26 cellular contexts compared by ENCODE assay signal in genomic region chr6:154406869-154407268, GRCh38. TPM values are rescaled to one million over a fixed set of nuclear protein-coding genes. Genes with fewer than 3 reads are reported as not detected.
A peak's percentile ranks its signal among the peaks of the same experiment; 100 is the strongest.
DNase-seq lines count a peak whose midpoint lies in the region; ATAC-seq, FAIRE-seq and TF ChIP-seq lines count a peak whose summit lies in the region.
"Had no signal": no experiment of that assay in that cellular context is flagged by ENCODE, and none has a peak within 500 bp of the region (broad histone marks: within the 10 kb centered on the region; RNA-seq: fewer than 3 reads in every experiment).

No MANE protein-coding gene starts in this region.

- no peak for FAIRE-seq in HepG2 (lab: Jason Lieb, UNC)
- FAIRE-seq: GM12892, GM18507, GM19239, H54 had no signal

- H3K27ac ChIP-seq in mammary epithelial cell (ENCODE audit: insufficient read depth, low read depth, low read length) (no peak overlapping the region), HepG2 (ENCODE audit: extremely low read length, insufficient read depth, low read length) (no peak overlapping the region), neural progenitor cell (no peak overlapping the region)
- H3K27ac ChIP-seq: BLaER1 treated with 17β-estradiol and CSF1 and Interleukin-3, amounts not matched to agents 10 nM and 100 nM; HL-60 had no signal

- no peak overlapping the region for H3K4me3 ChIP-seq in mammary epithelial cell (replicated peaks in 1 of 3; ENCODE audit: insufficient read depth in 1 of 3, low read depth in 2 of 3, low read length in 3 of 3)
- no peak overlapping the region for H3K4me3 ChIP-seq in HepG2 (replicated peaks in 1 of 3; ENCODE audit: insufficient read depth in 1 of 3, low read depth in 2 of 3, low read length in 3 of 3)
- H3K4me3 ChIP-seq in neural progenitor cell: no peak overlapping the region
- H3K4me3 ChIP-seq: BLaER1 treated with 17β-estradiol and CSF1 and Interleukin-3, amounts not matched to agents 10 nM and 100 nM; GM23338 had no signal

- no peak for TF ChIP-seq CTCF in MCF 10A (IDR thresholded peaks at IDR 0.05; ENCODE audit: unreplicated experiment)
- TF ChIP-seq CTCF in mammary epithelial cell (conservative IDR thresholded peaks at IDR 0.05 in 1 of 2, IDR thresholded peaks at IDR 0.05 in 1 of 2; ENCODE audit: extremely low read depth in 1 of 2, insufficient read depth in 1 of 2, low read depth in 1 of 2, low read length in 2 of 2): no peak
- no peak for TF ChIP-seq CTCF in HepG2 (CRISPR knock-in tag; IDR thresholded peaks at IDR 0.05)
- no peak for TF ChIP-seq CTCF in neural progenitor cell (IDR thresholded peaks at IDR 0.05)

- no peak overlapping the region for H3K9ac ChIP-seq in mammary epithelial cell (ENCODE audit: insufficient read depth, low read length)
- no peak overlapping the region for H3K9ac ChIP-seq in HepG2 (ENCODE audit: insufficient read depth, low read depth, low read length)
- H3K9ac ChIP-seq in neural progenitor cell: no peak overlapping the region
- H3K9ac ChIP-seq: BLaER1 treated with 17β-estradiol and CSF1 and Interleukin-3, amounts not matched to agents 10 nM and 100 nM had no signal

- H3K4me1 ChIP-seq in mammary epithelial cell (ENCODE audit: insufficient read depth, low read length) (peaks cover 22% of the 10 kb centered on the region), HepG2 (ENCODE audit: insufficient read depth, low read length) (peaks cover 14% of the 10 kb centered on the region), neural progenitor cell (no peaks in the 10 kb centered on the region)

- no peaks in the 10 kb centered on the region for H3K27me3 ChIP-seq in mammary epithelial cell (ENCODE audit: insufficient read depth, low read length)
- no peaks in the 10 kb centered on the region for H3K27me3 ChIP-seq in HepG2 (ENCODE audit: control insufficient read depth in 1 of 2, insufficient read depth in 2 of 2, low read length in 2 of 2)
- H3K27me3 ChIP-seq in neural progenitor cell: no peaks in the 10 kb centered on the region
- H3K27me3 ChIP-seq: BLaER1 treated with 17β-estradiol and CSF1 and Interleukin-3, amounts not matched to agents 10 nM and 100 nM had no signal

- DNase-seq in MCF 10A (ENCODE audit: unreplicated experiment): no peak
- no peak for DNase-seq in mammary epithelial cell
- no peak for DNase-seq in HepG2 (ENCODE audit: low spot score)
- DNase-seq in neural progenitor cell (ENCODE audit: low spot score): no peak
- DNase-seq in SW480 (ENCODE audit: low spot score): no peak
- DNase-seq in Ammon's horn (ENCODE audit: low spot score): no peak
- DNase-seq: 8988T; CD8-positive, alpha-beta T cell; DMS 273 treated with DMSO at 0.1 percent for 48 hours; DMS79; GDM1; HCEC 1CT; KBM-7 had no signal

- CTCF ChIA-PET in MCF 10A (lab: Yijun Ruan, JAX) (no interaction called here), mammary epithelial cell (lab: Charles Lee; ENCODE audit: low non-redundant PET) (no interaction called here), HepG2 (lab: Yijun Ruan, JAX; ENCODE audit: low intra/inter-chr PET ratio, low total read pairs) (no interaction called here)

- no peak for TF ChIP-seq POLR2A in HepG2 (IDR thresholded peaks at IDR 0.05; ENCODE audit: insufficient read depth in 1 of 2, low read depth in 2 of 2, low read length in 2 of 2)

- H3F3A ChIP-seq in neural progenitor cell (ENCODE audit: low read depth): no peaks in the 10 kb centered on the region

- TF ChIP-seq EP300 in HepG2 (IDR thresholded peaks at IDR 0.05; ENCODE audit: low read depth in 2 of 2, low read length in 2 of 2) (no peak), HepG2 (CRISPR knock-in tag; IDR thresholded peaks at IDR 0.05; ENCODE audit: borderline replicate concordance) (no peak)

- H3K36me3 ChIP-seq in mammary epithelial cell (ENCODE audit: insufficient read depth, low read length) (no peaks in the 10 kb centered on the region), HepG2 (replicated peaks in 1 of 2; ENCODE audit: control insufficient read depth in 1 of 2, insufficient read depth in 2 of 2, low read length in 2 of 2) (peaks cover 28 to 69% of the 10 kb centered on the region in 2 experiments), neural progenitor cell (no peaks in the 10 kb centered on the region)

- POLR2A ChIA-PET in MCF 10A (lab: Yijun Ruan, JAX) (no interaction called here), HepG2 (lab: Yijun Ruan, JAX) (no interaction called here)

- H3K9me3 ChIP-seq in mammary epithelial cell (replicated peaks; ENCODE audit: insufficient read depth, low read length) (no peaks in the 10 kb centered on the region), HepG2 (ENCODE audit: low read length) (no peaks in the 10 kb centered on the region), neural progenitor cell (ENCODE audit: low read depth) (no peaks in the 10 kb centered on the region)
- H3K9me3 ChIP-seq: BLaER1 treated with 17β-estradiol and CSF1 and Interleukin-3, amounts not matched to agents 10 nM and 100 nM had no signal

- dilution Hi-C loops in mammary epithelial cell (cut with HindIII; ENCODE audit: low sequenced_read_pairs): no loop called here

- H3K4me3 Mint-ChIP-seq in MCF 10A (ENCODE audit: unreplicated experiment) (no peak overlapping the region), neural progenitor cell (no peak overlapping the region)
- H3K4me3 Mint-ChIP-seq: B cell; CD8-positive, alpha-beta T cell; GM23338; IgD-negative memory B cell had no signal

- in situ Hi-C loops in mammary epithelial cell (cut with MboI; ENCODE audit: low sequenced_read_pairs in 2 of 2) (no loop called here), HepG2 (cut with HindIII; ENCODE audit: extremely low pct_ligation_motif_present, low pct_unique_long_range_greater_than_20kb) (no loop called here)

- peak; percentile 15 for ATAC-seq in HepG2
- no peak for ATAC-seq in GM21723 (IDR thresholded peaks at IDR 0.05; ENCODE audit: unreplicated experiment)
- ATAC-seq in GM18861 (IDR thresholded peaks at IDR 0.05; ENCODE audit: unreplicated experiment): no peak
- ATAC-seq: CD8-positive, alpha-beta T cell; GM23338 had no signal

- WGBS in mammary epithelial cell (ENCODE audit: low coverage, missing lambda C conversion rate): 96% methylated on average over 5 of the region's 10 CpGs
- 96% methylated on average over 10 of the region's 10 CpGs for WGBS in HepG2 (ENCODE audit: low lambda C conversion rate)

- no peaks in the 10 kb centered on the region for H3K9me3 Mint-ChIP-seq in MCF 10A (ENCODE audit: unreplicated experiment)
- no peaks in the 10 kb centered on the region for H3K9me3 Mint-ChIP-seq in neural progenitor cell
- H3K9me3 Mint-ChIP-seq: CD8-positive, alpha-beta T cell; GM23338; IgD-negative memory B cell had no signal

- H3K4me2 ChIP-seq in mammary epithelial cell (ENCODE audit: insufficient read depth, low read depth, low read length) (no peak overlapping the region), HepG2 (ENCODE audit: low read depth, low read length) (no peak overlapping the region), neural progenitor cell (no peak overlapping the region)
- H3K4me2 ChIP-seq: BLaER1 treated with 17β-estradiol and CSF1 and Interleukin-3, amounts not matched to agents 10 nM and 100 nM; GM23338 had no signal

- H3K27me3 Mint-ChIP-seq in MCF 10A (ENCODE audit: insufficient read depth, unreplicated experiment) (no peaks in the 10 kb centered on the region), neural progenitor cell (ENCODE audit: insufficient read depth, low read depth) (no peaks in the 10 kb centered on the region)

- no peaks in the 10 kb centered on the region for H3K79me2 ChIP-seq in mammary epithelial cell (ENCODE audit: insufficient read depth, low read length)
- H3K79me2 ChIP-seq in HepG2 (ENCODE audit: insufficient read depth, low read length): no peaks in the 10 kb centered on the region
- no peaks in the 10 kb centered on the region for H3K79me2 ChIP-seq in neural progenitor cell (ENCODE audit: low read depth)

- peak overlapping the region; percentile 71 for H3K27ac Mint-ChIP-seq in MCF 10A (ENCODE audit: low read depth, unreplicated experiment)
- H3K27ac Mint-ChIP-seq in neural progenitor cell: peak overlapping the region; percentile 65
- H3K27ac Mint-ChIP-seq: B cell; CD8-positive, alpha-beta T cell; GM23338; IgD-negative memory B cell had no signal

- H2AFZ ChIP-seq in mammary epithelial cell (ENCODE audit: low read depth, low read length) (no peak overlapping the region), HepG2 (ENCODE audit: low read length) (no peak overlapping the region), neural progenitor cell (replicated peaks) (no peak overlapping the region)
- H2AFZ ChIP-seq: GM23338 had no signal

- H3K36me3 Mint-ChIP-seq in MCF 10A (ENCODE audit: insufficient read depth, unreplicated experiment) (peaks cover 8% of the 10 kb centered on the region), neural progenitor cell (peaks cover 14% of the 10 kb centered on the region)
- H3K36me3 Mint-ChIP-seq: CD8-positive, alpha-beta T cell; IgD-negative memory B cell had no signal

- H4K20me1 ChIP-seq in mammary epithelial cell (ENCODE audit: insufficient read depth, low read length) (no peaks in the 10 kb centered on the region), HepG2 (ENCODE audit: insufficient read depth, low read length) (no peaks in the 10 kb centered on the region), neural progenitor cell (ENCODE audit: low read depth) (no peaks in the 10 kb centered on the region)
- H4K20me1 ChIP-seq: BLaER1 treated with 17β-estradiol and CSF1 and Interleukin-3, amounts not matched to agents 10 nM and 100 nM had no signal

- BruUV-seq in MCF 10A (replicated peaks; lab: Mats Ljungman, UMichigan): no TSS peak
- BruUV-seq in mammary epithelial cell (replicated peaks; lab: Mats Ljungman, UMichigan): no TSS peak
- no TSS peak for BruUV-seq in HepG2 (replicated peaks; lab: Mats Ljungman, UMichigan)

- H3K4me1 Mint-ChIP-seq in MCF 10A (ENCODE audit: insufficient read depth, unreplicated experiment) (peaks cover 19% of the 10 kb centered on the region), neural progenitor cell (peaks cover 14% of the 10 kb centered on the region)
- H3K4me1 Mint-ChIP-seq: B cell had no signal

- intact Hi-C loops in MCF 10A (cut with micrococcal nuclease) (no loop called here), mammary epithelial cell (cut with micrococcal nuclease) (no loop called here), HepG2 (cut with micrococcal nuclease; ENCODE audit: unreplicated experiment) (no loop called here)

- TF ChIP-seq RAD21 in HepG2 (CRISPR knock-in tag; IDR thresholded peaks at IDR 0.05): no peak

RNA-seq across cellular contexts. Expression of gene IPCEF1, which starts 50.3 kb away (rescaled TPM):
- total RNA-seq in MCF 10A (2022) (not detected in 2 replicates), mammary epithelial cell (under 1 TPM in 1 of 2 donors, not detected in 1; under 0.01 TPM), HepG2 (2016; rRNA removed; fragmentation: Illumina TruSeq; extraction: Trizol) (not detected in 2 replicates), neural progenitor cell (ENCODE audit: low replicate concordance) (0.13 and 0.25 TPM in 2 replicates)
- polyA plus RNA-seq in mammary epithelial cell (not detected), HepG2 (2011; rRNA removed) (0.03 and 0.22 TPM in 2 replicates)
- not detected for polyA minus RNA-seq in mammary epithelial cell
- total RNA-seq in HepG2 (2016; cell fraction: cytosol; rRNA removed; fragmentation: Illumina TruSeq; extraction: Trizol; ENCODE audit: low read depth): 0.62 TPM in 1 of 2 replicates, not detected in the other
- 0.06 and 0.30 TPM in 2 replicates for total RNA-seq in HepG2 (2016; cell fraction: insoluble cytoplasmic fraction; rRNA removed; fragmentation: Illumina TruSeq; extraction: Trizol)
- not detected in 2 replicates for total RNA-seq in HepG2 (2016; cell fraction: membrane; rRNA removed; fragmentation: Illumina TruSeq; extraction: Trizol)
- not detected in 2 replicates for total RNA-seq in HepG2 (2016; cell fraction: nucleus; rRNA removed; fragmentation: Illumina TruSeq; extraction: Trizol)
- 0.10 and 0.19 TPM in 2 replicates for polyA plus RNA-seq in HepG2 (2011; cell fraction: cytosol; rRNA removed)
- polyA plus RNA-seq in HepG2 (2011; cell fraction: nucleus; rRNA removed): 0.02 and 0.23 TPM in 2 replicates
- polyA plus RNA-seq in HepG2 (2012): 0.03 TPM in 1 of 2 replicates, not detected in the other
- not detected in 2 replicates for polyA plus RNA-seq in HepG2 (2016; cell fraction: cytosol; fragmentation: Illumina TruSeq; extraction: Trizol; ENCODE audit: low read depth)
- not detected in 2 replicates for polyA plus RNA-seq in HepG2 (2016; cell fraction: insoluble cytoplasmic fraction; fragmentation: Illumina TruSeq; extraction: Trizol; ENCODE audit: low read depth)
- polyA plus RNA-seq in HepG2 (2016; cell fraction: membrane; fragmentation: Illumina TruSeq; extraction: Trizol; ENCODE audit: low read depth): not detected in 2 replicates
- not detected in 2 replicates for polyA plus RNA-seq in HepG2 (2016; cell fraction: nucleus; fragmentation: Illumina TruSeq; extraction: Trizol; ENCODE audit: insufficient read depth, low read depth)
- not detected in 2 replicates for polyA minus RNA-seq in HepG2 (2011; rRNA and poly(A)+ RNA removed; ENCODE audit: low replicate concordance)
- polyA minus RNA-seq in HepG2 (2011; cell fraction: cytosol; rRNA and poly(A)+ RNA removed): 0.20 TPM in 1 of 2 replicates, not detected in the other
- 0.12 and 0.13 TPM in 2 replicates for polyA minus RNA-seq in HepG2 (2011; cell fraction: nucleus; rRNA and poly(A)+ RNA removed)
- total RNA-seq: Daoy, HT1080 had no signal
